In the genomic region with DNA sequence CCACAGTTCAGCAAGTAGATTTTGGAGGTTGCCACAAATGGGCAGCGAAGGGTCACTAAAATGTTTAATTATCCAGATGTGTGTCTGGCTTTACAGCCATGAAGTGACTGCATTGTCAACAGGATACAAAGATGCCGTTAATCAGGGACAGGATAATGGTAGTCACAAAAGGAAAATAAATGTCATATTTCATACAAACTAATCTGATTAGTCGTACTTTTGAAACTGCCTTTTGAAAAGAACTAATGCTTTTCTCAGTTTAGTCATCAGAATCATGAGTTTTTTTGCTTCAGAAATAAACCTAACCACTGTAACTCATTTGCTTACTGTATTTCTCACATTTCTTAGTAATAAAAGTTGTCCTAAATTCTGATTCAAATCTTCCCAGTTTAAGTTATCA, we compare ENCODE assay signal across 22 cellular contexts. TPM values are rescaled to one million over a fixed set of nuclear protein-coding genes. Genes with fewer than 3 reads are reported as not detected.
DNase-seq lines count a peak whose midpoint lies in the region; ATAC-seq, FAIRE-seq and TF ChIP-seq lines count a peak whose summit lies in the region.
"Had no signal": no experiment of that assay in that cellular context is flagged by ENCODE, and none has a peak within 500 bp of the region (broad histone marks: within the 10 kb centered on the region; RNA-seq: fewer than 3 reads in every experiment).

No MANE protein-coding gene starts in this region.

- H3K4me3 ChIP-seq in K562: no peak overlapping the region
- no peak overlapping the region for H3K4me3 ChIP-seq in CD8-positive, alpha-beta T cell (ENCODE audit: low read depth, low read length)
- H3K4me3 ChIP-seq: gastroesophageal sphincter had no signal

- 33% methylated on average over 3 of the region's 3 CpGs for WGBS in K562 (ENCODE audit: insufficient coverage, low coverage, missing lambda C conversion rate)

- H3K4me2 ChIP-seq in K562 (ENCODE audit: insufficient read depth, low read length): no peak overlapping the region

- H3K4me1 Mint-ChIP-seq in CD8-positive, alpha-beta T cell (ENCODE audit: low read depth): no peaks in the 10 kb centered on the region
- H3K4me1 Mint-ChIP-seq: CD4-positive, CD25-positive, alpha-beta regulatory T cell had no signal

- ATAC-seq in GM18502 (IDR thresholded peaks at IDR 0.05; ENCODE audit: poor library complexity, unreplicated experiment): peak; percentile 31
- peak; percentile 33 for ATAC-seq in GM19395 (IDR thresholded peaks at IDR 0.05; ENCODE audit: unreplicated experiment)
- ATAC-seq in K562: no peak
- no peak for ATAC-seq in CD8-positive, alpha-beta T cell
- ATAC-seq: gastroesophageal sphincter, Right ventricle myocardium inferior had no signal

- intact Hi-C loops in K562 (cut with micrococcal nuclease): no loop called here
- intact Hi-C loops in CD8-positive, alpha-beta T cell (cut with DNase I, micrococcal nuclease): no loop called here

- H3K36me3 ChIP-seq in K562 (ENCODE audit: control insufficient read depth, insufficient read depth, low read length): no peaks in the 10 kb centered on the region
- H3K36me3 ChIP-seq in CD8-positive, alpha-beta T cell (ENCODE audit: insufficient read depth, low read length): no peaks in the 10 kb centered on the region
- H3K36me3 ChIP-seq: gastroesophageal sphincter had no signal

- H3K9me3 Mint-ChIP-seq in CD8-positive, alpha-beta T cell: no peaks in the 10 kb centered on the region

- H3K4me1 ChIP-seq in K562 (replicated peaks in 1 of 2; ENCODE audit: control insufficient read depth in 2 of 2, insufficient read depth in 2 of 2, low read length in 2 of 2): no peaks in the 10 kb centered on the region
- no peaks in the 10 kb centered on the region for H3K4me1 ChIP-seq in CD8-positive, alpha-beta T cell (ENCODE audit: insufficient read depth, low read length)
- H3K4me1 ChIP-seq: gastroesophageal sphincter had no signal

- H3K4me3 Mint-ChIP-seq in CD8-positive, alpha-beta T cell: no peak overlapping the region
- H3K4me3 Mint-ChIP-seq: CD4-positive, CD25-positive, alpha-beta regulatory T cell; neural crest cell had no signal

- H3K27me3 ChIP-seq in K562 (ENCODE audit: control insufficient read depth in 2 of 2, insufficient read depth in 2 of 2, low read length in 2 of 2): peaks cover 0 to 3% of the 10 kb centered on the region in 2 experiments; a peak in 1 of 5 replicates
- H3K27me3 ChIP-seq in CD8-positive, alpha-beta T cell (ENCODE audit: insufficient read depth, low read length): no peaks in the 10 kb centered on the region
- H3K27me3 ChIP-seq: gastroesophageal sphincter had no signal

- peak; percentile 32 for DNase-seq in NCI-H69 (lab: John Stamatoyannopoulos, UW)
- no peak for DNase-seq in K562 (ENCODE audit: extremely low read depth in 1 of 4, low spot score in 3 of 4)
- DNase-seq in CD8-positive, alpha-beta T cell: no peak
- no peak for DNase-seq in NCI-H1417 treated with DMSO at 0.1 percent for 48 hours (lab: John Stamatoyannopoulos, UW)
- DNase-seq in GF-D8 (lab: John Stamatoyannopoulos, UW): no peak
- DNase-seq: activated CD4-positive, alpha-beta T cell treated with anti-CD3 and anti-CD28 coated beads for 1 hour; activated effector memory CD4-positive, alpha-beta T cell treated with anti-CD3 and anti-CD28 coated beads, Interleukin-2, amount 50 U/mL, for 16 hours; CD4-positive, CD25-positive, alpha-beta regulatory T cell; DMS 273 treated with DMSO at 0.1 percent for 48 hours; GOT3; hypothalamus; islet precursor cell; NCI-H524 treated with DMSO at 0.1 percent for 48 hours; SW 1271 had no signal

- no peaks in the 10 kb centered on the region for H3K36me3 Mint-ChIP-seq in CD8-positive, alpha-beta T cell
- H3K36me3 Mint-ChIP-seq: CD4-positive, CD25-positive, alpha-beta regulatory T cell had no signal

- no peaks in the 10 kb centered on the region for H4K20me1 ChIP-seq in K562 (replicated peaks; ENCODE audit: control insufficient read depth, insufficient read depth, low read length)

- H3K79me2 ChIP-seq in K562 (ENCODE audit: control insufficient read depth, insufficient read depth, low read length): no peaks in the 10 kb centered on the region

- CTCF ChIA-PET in K562 (lab: Yijun Ruan, JAX; ENCODE audit: low intra/inter-chr PET ratio): no interaction called here
- CTCF ChIA-PET in CD8-positive, alpha-beta T cell (lab: Charles Lee): no interaction called here

- no peak for FAIRE-seq in K562 (lab: Jason Lieb, UNC)
- FAIRE-seq: colon, G401.6 had no signal

- no peak for TF ChIP-seq EP300 in K562 (IDR thresholded peaks at IDR 0.05; ENCODE audit: low read length)

- no peak overlapping the region for H3K27ac ChIP-seq in K562 (ENCODE audit: extremely low read depth, low read depth, low read length)
- H3K27ac ChIP-seq in CD8-positive, alpha-beta T cell (ENCODE audit: low read depth, low read length): no peak overlapping the region
- H3K27ac ChIP-seq: gastroesophageal sphincter had no signal

- H3K27ac Mint-ChIP-seq in CD8-positive, alpha-beta T cell: no peak overlapping the region
- H3K27ac Mint-ChIP-seq: CD4-positive, CD25-positive, alpha-beta regulatory T cell had no signal

- TF ChIP-seq RAD21 in K562 (CRISPR knock-in tag; conservative IDR thresholded peaks at IDR 0.05 in 1 of 2, IDR thresholded peaks at IDR 0.05 in 1 of 2): no peak

- no peak overlapping the region for H2AFZ ChIP-seq in K562 (ENCODE audit: low read depth, low read length)

- no peaks in the 10 kb centered on the region for H3K9me3 ChIP-seq in K562 (replicated peaks; ENCODE audit: control insufficient read depth, insufficient read depth, low read depth, low read length)
- H3K9me3 ChIP-seq in CD8-positive, alpha-beta T cell (ENCODE audit: low read length): no peaks in the 10 kb centered on the region

- no peak overlapping the region for H3K9ac ChIP-seq in K562 (ENCODE audit: insufficient read depth in 1 of 2, low read depth in 2 of 2, low read length in 2 of 2)

- POLR2A ChIA-PET in K562 (lab: Yijun Ruan, JAX): no interaction called here
- POLR2A ChIA-PET in CD8-positive, alpha-beta T cell (lab: Charles Lee): no interaction called here

- no TSS peak for BruUV-seq in K562 (replicated peaks; lab: Mats Ljungman, UMichigan)

- no peak for TF ChIP-seq CTCF in K562 (IDR thresholded peaks at IDR 0.05 in 2 of 3, conservative IDR thresholded peaks at IDR 0.05 in 1 of 3; ENCODE audit: insufficient read depth in 2 of 3, low read depth in 1 of 3, low read length in 3 of 3)
- no peak for TF ChIP-seq CTCF in CD8-positive, alpha-beta T cell (IDR thresholded peaks at IDR 0.05)

- peaks cover 16% of the 10 kb centered on the region for H3K27me3 Mint-ChIP-seq in CD8-positive, alpha-beta T cell (ENCODE audit: low read depth)

- in situ Hi-C loops in K562 (cut with MboI): no loop called here

- TF ChIP-seq POLR2A in K562 (conservative IDR thresholded peaks at IDR 0.05): no peak; the same call in 1 of the 2 replicates

- no peaks in the 10 kb centered on the region for H3K9me1 ChIP-seq in K562 (ENCODE audit: control insufficient read depth, insufficient read depth, low read length)

TF ChIP-seq in K562, 482 proteins besides CTCF, POLR2A, EP300 and RAD21:
- TF ChIP-seq, protein P1, sequence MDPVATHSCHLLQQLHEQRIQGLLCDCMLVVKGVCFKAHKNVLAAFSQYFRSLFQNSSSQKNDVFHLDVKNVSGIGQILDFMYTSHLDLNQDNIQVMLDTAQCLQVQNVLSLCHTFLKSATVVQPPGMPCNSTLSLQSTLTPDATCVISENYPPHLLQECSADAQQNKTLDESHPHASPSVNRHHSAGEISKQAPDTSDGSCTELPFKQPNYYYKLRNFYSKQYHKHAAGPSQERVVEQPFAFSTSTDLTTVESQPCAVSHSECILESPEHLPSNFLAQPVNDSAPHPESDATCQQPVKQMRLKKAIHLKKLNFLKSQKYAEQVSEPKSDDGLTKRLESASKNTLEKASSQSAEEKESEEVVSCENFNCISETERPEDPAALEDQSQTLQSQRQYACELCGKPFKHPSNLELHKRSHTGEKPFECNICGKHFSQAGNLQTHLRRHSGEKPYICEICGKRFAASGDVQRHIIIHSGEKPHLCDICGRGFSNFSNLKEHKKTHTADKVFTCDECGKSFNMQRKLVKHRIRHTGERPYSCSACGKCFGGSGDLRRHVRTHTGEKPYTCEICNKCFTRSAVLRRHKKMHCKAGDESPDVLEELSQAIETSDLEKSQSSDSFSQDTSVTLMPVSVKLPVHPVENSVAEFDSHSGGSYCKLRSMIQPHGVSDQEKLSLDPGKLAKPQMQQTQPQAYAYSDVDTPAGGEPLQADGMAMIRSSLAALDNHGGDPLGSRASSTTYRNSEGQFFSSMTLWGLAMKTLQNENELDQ (CRISPR knock-in tag; IDR thresholded peaks at IDR 0.05; ENCODE audit: borderline replicate concordance): no peak
- TF ChIP-seq RBM22 (IDR thresholded peaks at IDR 0.05; ENCODE audit: low read depth, low read length, poor library complexity, severe bottlenecking) (peak; percentile 48), POLR2B (IDR thresholded peaks at IDR 0.05; ENCODE audit: low read depth, partially characterized antibody) (peak; percentile 6), POLR2G (IDR thresholded peaks at IDR 0.05; ENCODE audit: low read depth, low read length) (peak; percentile 64)

RNA-seq across cellular contexts. Expression of gene WNT16, which starts 22.2 kb away (rescaled TPM):
- not detected in 2 replicates for total RNA-seq in K562 (2011; cell fraction: chromatin; rRNA removed; ENCODE audit: low replicate concordance)
- total RNA-seq in K562 (2011; cell fraction: nucleolus; rRNA removed): not detected in 2 replicates
- total RNA-seq in K562 (2011; cell fraction: nucleoplasm; rRNA removed): not detected in 2 replicates
- total RNA-seq in K562 (2014; rRNA removed) (not detected in 2 replicates), K562 (2014; rRNA removed; fragmentation: Illumina TruSeq; extraction: Trizol) (not detected in 2 replicates), K562 (2015; rRNA removed; fragmentation: Illumina TruSeq; extraction: Trizol) (not detected in 2 replicates), K562 (2021) (not detected in 2 replicates)
- polyA plus RNA-seq in K562 (2011; rRNA removed) (not detected in 2 replicates), K562 (2014; fragmentation: Illumina TruSeq; extraction: Trizol) (not detected in 2 replicates), K562 (2014; fragmentation: Nextera tagmentation; extraction: Ambion mirVana) (under 1 TPM; 0.06 to 0.07 TPM), K562 (2014; rRNA removed) (not detected in 2 replicates)
- not detected in 2 replicates for polyA plus RNA-seq in K562 (2011; cell fraction: cytosol; rRNA removed)
- polyA plus RNA-seq in K562 (2011; cell fraction: nucleus; rRNA removed): not detected in 2 replicates
- 0.05 and 0.15 TPM in 2 replicates for polyA plus RNA-seq in K562 (2012)
- not detected in 2 replicates for polyA minus RNA-seq in K562 (2011; rRNA and poly(A)+ RNA removed)
- polyA minus RNA-seq in K562 (2011; cell fraction: cytosol; rRNA and poly(A)+ RNA removed): not detected in 2 replicates
- not detected in 2 replicates for polyA minus RNA-seq in K562 (2011; cell fraction: nucleus; rRNA and poly(A)+ RNA removed)
- total RNA-seq in CD8-positive, alpha-beta T cell: not detected
- total RNA-seq: CD4-positive, CD25-positive, alpha-beta regulatory T cell; neural crest cell; posterior vena cava; Right ventricle myocardium inferior had no signal

Comparison
In these comparisons a context has a peak if more than half of its experiments do, and no peak if none do; other contexts are left out.
1. ATAC-seq: peak in GM18502 (single experiment) and GM19395 (single experiment); none in K562 (single experiment) and CD8-positive, alpha-beta T cell (single experiment).